38 cellular contexts compared by ENCODE assay signal in the genomic region with DNA sequence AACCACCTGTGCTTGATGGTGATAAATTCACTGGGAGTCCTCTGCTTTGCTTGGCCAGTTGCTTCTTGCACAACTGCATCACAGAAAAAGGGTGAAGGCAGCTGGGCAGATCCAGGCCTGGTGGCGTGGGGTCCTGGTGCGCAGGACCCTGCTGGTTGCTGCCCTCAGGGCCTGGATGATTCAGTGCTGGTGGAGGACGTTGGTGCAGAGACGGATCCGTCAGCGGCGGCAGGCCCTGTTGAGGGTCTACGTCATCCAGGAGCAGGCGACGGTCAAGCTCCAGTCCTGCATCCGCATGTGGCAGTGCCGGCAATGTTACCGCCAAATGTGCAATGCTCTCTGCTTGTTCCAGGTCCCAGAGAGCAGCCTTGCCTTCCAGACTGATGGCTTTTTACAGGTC. TPM values are rescaled to one million over a fixed set of nuclear protein-coding genes. Genes with fewer than 3 reads are reported as not detected.
"Had no signal": no experiment of that assay in that cellular context is flagged by ENCODE, and none has a peak within 500 bp of the region (broad histone marks: within the 10 kb centered on the region; RNA-seq: fewer than 3 reads in every experiment).

No MANE protein-coding gene starts in this region.

- DNase-seq: activated B cell treated with CpG ODN at 0.5 μM for 24 hours; activated CD4-positive, alpha-beta memory T cell treated with anti-CD3 and anti-CD28 coated beads for 36 hours; activated CD4-positive, alpha-beta T cell treated with anti-CD3 and anti-CD28 coated beads for 4 hours; activated CD4-positive, alpha-beta T cell treated with anti-CD3 and anti-CD28 coated beads, Interleukin-2, amount 10 ng/mL, durations not matched to agents 24 days and 14 days; activated CD4-positive, alpha-beta T cell treated with anti-CD3 and anti-CD28 coated beads, Interleukin-2, amount 50 U/mL, for 1 hour; activated CD4-positive, alpha-beta T cell treated with anti-CD3 and anti-CD28 coated beads, Interleukin-2, amount 50 U/mL, for 4 hours; activated CD4-positive, CD25-positive, alpha-beta regulatory T cell treated with anti-CD3 and anti-CD28 coated beads, Interleukin-2, amount 50 U/mL, for 72 hours; activated CD8-positive, alpha-beta memory T cell treated with anti-CD3 and anti-CD28 coated beads, Interleukin-2, amount 50 U/mL, for 4 hours; activated CD8-positive, alpha-beta T cell treated with anti-CD3 and anti-CD28 coated beads for 36 hours; activated effector memory CD4-positive, alpha-beta T cell treated with anti-CD3 and anti-CD28 coated beads, Interleukin-2, amount 50 U/mL, for 16 hours; activated gamma-delta T cell treated with Interleukin-2 at 50 U/mL for 16 hours; activated naive CD4-positive, alpha-beta T cell; activated naive CD4-positive, alpha-beta T cell treated with anti-CD3 and anti-CD28 coated beads for 36 hours; activated naive CD4-positive, alpha-beta T cell treated with anti-CD3 and anti-CD28 coated beads, Interleukin-2, amount 50 U/mL, for 16 hours; activated naive CD8-positive, alpha-beta T cell treated with anti-CD3 and anti-CD28 coated beads for 36 hours; activated T-cell treated with anti-CD3 and anti-CD28 coated beads for 4 hours; activated T-cell treated with anti-CD3 and anti-CD28 coated beads, Interleukin-2, amount 50 U/mL, for 1 hour; activated T-cell treated with anti-CD3 and anti-CD28 coated beads, Interleukin-2, amount 50 U/mL, for 4 hours; activated T-cell treated with anti-CD3 and anti-CD28 coated beads, Interleukin-2, amount 50 U/mL, for 72 hours; adrenal gland; amniotic stem cell; body of pancreas; brain microvascular endothelial cell; central memory CD4-positive, alpha-beta T cell; T-helper 1 cell; T-helper 2 cell; T-helper 9 cell had no signal

- H3K4me1 Mint-ChIP-seq: activated B cell treated with CpG ODN at 0.5 μM for 24 hours; activated CD4-positive, alpha-beta T cell treated with anti-CD3 and anti-CD28 coated beads, Interleukin-2, amount 10 ng/mL, durations not matched to agents 24 days and 14 days; activated naive CD8-positive, alpha-beta T cell treated with anti-CD3 and anti-CD28 coated beads for 36 hours; activated T-helper 17 cell treated with anti-CD3 and anti-CD28 coated beads, Interleukin-2, amount 50 U/mL, for 72 hours had no signal

- ATAC-seq: activated CD8-positive, alpha-beta T cell treated with anti-CD3 and anti-CD28 coated beads for 36 hours; activated naive CD4-positive, alpha-beta T cell treated with anti-CD3 and anti-CD28 coated beads, Interleukin-2, amount 50 U/mL, for 72 hours; activated T-cell treated with anti-CD3 and anti-CD28 coated beads, Interleukin-2, amount 50 U/mL, for 4 hours; activated T-cell treated with anti-CD3 and anti-CD28 coated beads, Interleukin-2, amount 50 U/mL, for 72 hours; activated T-helper 17 cell treated with anti-CD3 and anti-CD28 coated beads, Interleukin-2, amount 50 U/mL, for 72 hours; body of pancreas had no signal

- H3K4me3 Mint-ChIP-seq: activated B cell treated with CpG ODN at 0.5 μM for 24 hours; activated CD4-positive, alpha-beta memory T cell treated with anti-CD3 and anti-CD28 coated beads for 36 hours; activated CD4-positive, alpha-beta T cell treated with anti-CD3 and anti-CD28 coated beads, Interleukin-2, amount 10 ng/mL, durations not matched to agents 24 days and 14 days; activated CD8-positive, alpha-beta T cell treated with anti-CD3 and anti-CD28 coated beads for 36 hours; activated naive CD4-positive, alpha-beta T cell treated with anti-CD3 and anti-CD28 coated beads for 36 hours; activated naive CD8-positive, alpha-beta T cell treated with anti-CD3 and anti-CD28 coated beads for 36 hours; activated T-cell treated with anti-CD3 and anti-CD28 coated beads, Interleukin-2, amount 50 U/mL, for 4 hours; activated T-cell treated with anti-CD3 and anti-CD28 coated beads, Interleukin-2, amount 50 U/mL, for 72 hours; activated T-helper 1 cell treated with anti-CD3 and anti-CD28 coated beads, Interleukin-12 subunit alpha, Interleukin-12 subunit beta, Interleukin-2, Interleukin-4 antibody, amounts not matched to agents 30 ng/mL and 10 ng/mL and 1 ng/mL, durations not matched to agents 14 hours and 24 hours and 36 hours; activated T-helper 17 cell treated with anti-CD3 and anti-CD28 coated beads, Interleukin-2, amount 50 U/mL, for 72 hours; T-helper 1 cell treated with Interleukin-12 subunit alpha and Interleukin-12 subunit beta and Interleukin-4 antibody, amounts not matched to agents 30 μg/mL and 1 μg/mL, for 36 hours; T-helper 2 cell treated with Interferon-gamma antibody and Interleukin-4, amounts not matched to agents 5 μg/mL and 100 μg/mL, for 36 hours had no signal

- H3K27ac Mint-ChIP-seq: activated B cell treated with CpG ODN at 0.5 μM for 24 hours; activated CD4-positive, alpha-beta memory T cell treated with anti-CD3 and anti-CD28 coated beads for 36 hours; activated CD4-positive, alpha-beta T cell treated with anti-CD3 and anti-CD28 coated beads, Interleukin-2, amount 10 ng/mL, durations not matched to agents 24 days and 14 days; activated CD8-positive, alpha-beta T cell treated with anti-CD3 and anti-CD28 coated beads for 36 hours; activated naive CD4-positive, alpha-beta T cell treated with anti-CD3 and anti-CD28 coated beads for 36 hours; activated naive CD4-positive, alpha-beta T cell treated with anti-CD3 and anti-CD28 coated beads, Interleukin-2, amount 50 U/mL, for 72 hours; activated naive CD8-positive, alpha-beta T cell treated with anti-CD3 and anti-CD28 coated beads for 36 hours; activated T-cell treated with anti-CD3 and anti-CD28 coated beads, Interleukin-2, amount 50 U/mL, for 72 hours; activated T-helper 1 cell treated with anti-CD3 and anti-CD28 coated beads, Interleukin-12 subunit alpha, Interleukin-12 subunit beta, Interleukin-2, Interleukin-4 antibody, amounts not matched to agents 30 ng/mL and 10 ng/mL and 1 ng/mL, durations not matched to agents 14 hours and 24 hours and 36 hours; activated T-helper 17 cell treated with anti-CD3 and anti-CD28 coated beads, Interleukin-2, amount 50 U/mL, for 72 hours; T-helper 1 cell treated with Interleukin-12 subunit alpha and Interleukin-12 subunit beta and Interleukin-4 antibody, amounts not matched to agents 30 μg/mL and 1 μg/mL, for 36 hours; T-helper 2 cell treated with Interferon-gamma antibody and Interleukin-4, amounts not matched to agents 5 μg/mL and 100 μg/mL, for 36 hours had no signal

RNA-seq across cellular contexts. Expression of gene IQCF2, which starts 31.1 kb away (rescaled TPM):
- total RNA-seq: activated B cell treated with CpG ODN at 0.5 μM for 24 hours; activated CD4-positive, alpha-beta memory T cell treated with anti-CD3 and anti-CD28 coated beads for 36 hours; activated CD4-positive, alpha-beta T cell treated with anti-CD3 and anti-CD28 coated beads, Interleukin-2, amount 10 ng/mL, durations not matched to agents 24 days and 14 days; activated CD8-positive, alpha-beta memory T cell treated with anti-CD3 and anti-CD28 coated beads for 36 hours; activated CD8-positive, alpha-beta T cell treated with anti-CD3 and anti-CD28 coated beads for 36 hours; activated naive CD4-positive, alpha-beta T cell treated with anti-CD3 and anti-CD28 coated beads for 36 hours; activated naive CD4-positive, alpha-beta T cell treated with anti-CD3 and anti-CD28 coated beads, Interleukin-2, amount 50 U/mL, for 72 hours; activated naive CD8-positive, alpha-beta T cell treated with anti-CD3 and anti-CD28 coated beads for 36 hours; activated T-cell treated with anti-CD3 and anti-CD28 coated beads, Interleukin-2, amount 50 U/mL, for 4 hours; activated T-cell treated with anti-CD3 and anti-CD28 coated beads, Interleukin-2, amount 50 U/mL, for 72 hours; activated T-helper 1 cell treated with anti-CD3 and anti-CD28 coated beads, Interleukin-12 subunit alpha, Interleukin-12 subunit beta, Interleukin-2, Interleukin-4 antibody, amounts not matched to agents 30 ng/mL and 10 ng/mL and 1 ng/mL, durations not matched to agents 14 hours and 24 hours and 36 hours; activated T-helper 17 cell treated with anti-CD3 and anti-CD28 coated beads, Interleukin-2, amount 50 U/mL, for 72 hours; adrenal gland; aorta; astrocyte; body of pancreas; breast epithelium; cardiac septum; cerebellum had no signal
- polyA plus RNA-seq: adrenal gland, aorta had no signal

RNA-seq across cellular contexts. Expression of gene IQCF5, which starts 45.1 kb away (rescaled TPM):
- total RNA-seq: activated B cell treated with CpG ODN at 0.5 μM for 24 hours; activated CD4-positive, alpha-beta memory T cell treated with anti-CD3 and anti-CD28 coated beads for 36 hours; activated CD4-positive, alpha-beta T cell treated with anti-CD3 and anti-CD28 coated beads, Interleukin-2, amount 10 ng/mL, durations not matched to agents 24 days and 14 days; activated CD8-positive, alpha-beta memory T cell treated with anti-CD3 and anti-CD28 coated beads for 36 hours; activated CD8-positive, alpha-beta T cell treated with anti-CD3 and anti-CD28 coated beads for 36 hours; activated naive CD4-positive, alpha-beta T cell treated with anti-CD3 and anti-CD28 coated beads for 36 hours; activated naive CD4-positive, alpha-beta T cell treated with anti-CD3 and anti-CD28 coated beads, Interleukin-2, amount 50 U/mL, for 72 hours; activated naive CD8-positive, alpha-beta T cell treated with anti-CD3 and anti-CD28 coated beads for 36 hours; activated T-cell treated with anti-CD3 and anti-CD28 coated beads, Interleukin-2, amount 50 U/mL, for 4 hours; activated T-cell treated with anti-CD3 and anti-CD28 coated beads, Interleukin-2, amount 50 U/mL, for 72 hours; activated T-helper 1 cell treated with anti-CD3 and anti-CD28 coated beads, Interleukin-12 subunit alpha, Interleukin-12 subunit beta, Interleukin-2, Interleukin-4 antibody, amounts not matched to agents 30 ng/mL and 10 ng/mL and 1 ng/mL, durations not matched to agents 14 hours and 24 hours and 36 hours; activated T-helper 17 cell treated with anti-CD3 and anti-CD28 coated beads, Interleukin-2, amount 50 U/mL, for 72 hours; adrenal gland; aorta; astrocyte; body of pancreas; breast epithelium; cardiac septum; cerebellum had no signal
- polyA plus RNA-seq: adrenal gland, aorta had no signal

RNA-seq across cellular contexts. Expression of gene IQCF6, which starts 51.3 kb away (rescaled TPM):
- total RNA-seq: activated B cell treated with CpG ODN at 0.5 μM for 24 hours; activated CD4-positive, alpha-beta memory T cell treated with anti-CD3 and anti-CD28 coated beads for 36 hours; activated CD4-positive, alpha-beta T cell treated with anti-CD3 and anti-CD28 coated beads, Interleukin-2, amount 10 ng/mL, durations not matched to agents 24 days and 14 days; activated CD8-positive, alpha-beta memory T cell treated with anti-CD3 and anti-CD28 coated beads for 36 hours; activated CD8-positive, alpha-beta T cell treated with anti-CD3 and anti-CD28 coated beads for 36 hours; activated naive CD4-positive, alpha-beta T cell treated with anti-CD3 and anti-CD28 coated beads for 36 hours; activated naive CD4-positive, alpha-beta T cell treated with anti-CD3 and anti-CD28 coated beads, Interleukin-2, amount 50 U/mL, for 72 hours; activated naive CD8-positive, alpha-beta T cell treated with anti-CD3 and anti-CD28 coated beads for 36 hours; activated T-cell treated with anti-CD3 and anti-CD28 coated beads, Interleukin-2, amount 50 U/mL, for 4 hours; activated T-cell treated with anti-CD3 and anti-CD28 coated beads, Interleukin-2, amount 50 U/mL, for 72 hours; activated T-helper 1 cell treated with anti-CD3 and anti-CD28 coated beads, Interleukin-12 subunit alpha, Interleukin-12 subunit beta, Interleukin-2, Interleukin-4 antibody, amounts not matched to agents 30 ng/mL and 10 ng/mL and 1 ng/mL, durations not matched to agents 14 hours and 24 hours and 36 hours; activated T-helper 17 cell treated with anti-CD3 and anti-CD28 coated beads, Interleukin-2, amount 50 U/mL, for 72 hours; adrenal gland; aorta; astrocyte; body of pancreas; breast epithelium; cardiac septum; cerebellum had no signal
- polyA plus RNA-seq: adrenal gland, aorta had no signal
